1 cellular context compared by ENCODE assay signal in the genomic region with DNA sequence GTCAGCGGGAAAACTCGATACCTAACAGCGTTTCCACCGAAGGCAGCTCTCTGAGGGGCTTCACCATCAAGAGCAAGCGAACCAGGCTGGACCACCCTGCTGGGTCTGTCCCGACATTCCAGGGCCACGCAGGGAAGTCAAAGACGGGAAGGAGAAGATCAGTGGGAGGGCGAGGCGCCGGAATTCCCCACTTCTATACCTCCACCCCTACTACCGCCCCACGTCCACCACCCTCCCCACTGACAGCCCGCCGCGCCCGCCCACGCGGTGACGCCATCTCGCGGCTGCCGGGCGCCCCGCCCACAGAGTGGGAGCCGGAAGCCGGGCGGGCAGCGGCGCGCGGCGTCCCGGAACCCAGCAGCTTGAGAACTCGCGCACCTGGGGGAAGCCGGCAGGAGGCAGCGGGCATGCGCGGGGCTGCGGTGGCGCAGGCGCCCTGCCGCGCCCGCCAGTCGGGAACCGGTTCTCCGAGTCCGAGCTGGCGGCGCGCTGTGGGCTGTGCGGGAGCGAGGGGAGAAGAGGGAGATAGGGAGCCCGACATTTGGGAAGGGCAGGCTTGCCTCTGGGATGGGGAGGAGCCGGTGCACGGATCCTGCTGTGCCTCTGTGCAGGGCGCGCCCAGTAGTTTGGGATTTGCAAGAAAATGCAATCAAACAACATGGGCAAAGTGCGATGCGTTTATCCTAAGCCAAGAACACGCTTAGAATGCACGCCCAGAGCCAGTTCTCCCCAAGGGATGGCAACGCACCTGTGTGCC.
TF ChIP-seq lines count a peak whose summit lies in the region.

No MANE protein-coding gene starts in this region.

TF ChIP-seq in HEK293, 187 proteins besides CTCF, POLR2A, EP300 and RAD21 (continued from another document and continues in another):
- 0 out of 2 replicates have a peak, but pooled peaks have one; percentile 5 for TF ChIP-seq GLIS1 (tag by site-specific recombination; IDR thresholded peaks at IDR 0.05)
- no peak for TF ChIP-seq ZNF138 (tag by site-specific recombination; IDR thresholded peaks at IDR 0.05; ENCODE audit: borderline replicate concordance)
- no peak for TF ChIP-seq ZNF174 (tag by site-specific recombination; IDR thresholded peaks at IDR 0.05)
- TF ChIP-seq IKZF3 (tag by site-specific recombination; IDR thresholded peaks at IDR 0.05), result peak; percentile 66; the same call in 1 of the 2 replicates
- TF ChIP-seq, protein P1, sequence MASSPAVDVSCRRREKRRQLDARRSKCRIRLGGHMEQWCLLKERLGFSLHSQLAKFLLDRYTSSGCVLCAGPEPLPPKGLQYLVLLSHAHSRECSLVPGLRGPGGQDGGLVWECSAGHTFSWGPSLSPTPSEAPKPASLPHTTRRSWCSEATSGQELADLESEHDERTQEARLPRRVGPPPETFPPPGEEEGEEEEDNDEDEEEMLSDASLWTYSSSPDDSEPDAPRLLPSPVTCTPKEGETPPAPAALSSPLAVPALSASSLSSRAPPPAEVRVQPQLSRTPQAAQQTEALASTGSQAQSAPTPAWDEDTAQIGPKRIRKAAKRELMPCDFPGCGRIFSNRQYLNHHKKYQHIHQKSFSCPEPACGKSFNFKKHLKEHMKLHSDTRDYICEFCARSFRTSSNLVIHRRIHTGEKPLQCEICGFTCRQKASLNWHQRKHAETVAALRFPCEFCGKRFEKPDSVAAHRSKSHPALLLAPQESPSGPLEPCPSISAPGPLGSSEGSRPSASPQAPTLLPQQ (tag by site-specific recombination; IDR thresholded peaks at IDR 0.05), result peak; percentile 6; the same call in 1 of the 2 replicates
- TF ChIP-seq ZBTB17 (tag by site-specific recombination; IDR thresholded peaks at IDR 0.05), result 0 out of 2 replicates have a peak, but pooled peaks have one; percentile 16
- TF ChIP-seq, protein P2, sequence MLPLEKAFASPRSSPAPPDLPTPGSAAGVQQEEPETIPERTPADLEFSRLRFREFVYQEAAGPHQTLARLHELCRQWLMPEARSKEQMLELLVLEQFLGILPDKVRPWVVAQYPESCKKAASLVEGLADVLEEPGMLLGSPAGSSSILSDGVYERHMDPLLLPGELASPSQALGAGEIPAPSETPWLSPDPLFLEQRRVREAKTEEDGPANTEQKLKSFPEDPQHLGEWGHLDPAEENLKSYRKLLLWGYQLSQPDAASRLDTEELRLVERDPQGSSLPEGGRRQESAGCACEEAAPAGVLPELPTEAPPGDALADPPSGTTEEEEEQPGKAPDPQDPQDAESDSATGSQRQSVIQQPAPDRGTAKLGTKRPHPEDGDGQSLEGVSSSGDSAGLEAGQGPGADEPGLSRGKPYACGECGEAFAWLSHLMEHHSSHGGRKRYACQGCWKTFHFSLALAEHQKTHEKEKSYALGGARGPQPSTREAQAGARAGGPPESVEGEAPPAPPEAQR (tag by site-specific recombination; IDR thresholded peaks at IDR 0.05), result no peak
- TF ChIP-seq ZNF48 (tag by site-specific recombination; IDR thresholded peaks at IDR 0.05), result no peak
- no peak for TF ChIP-seq RBAK (tag by site-specific recombination; IDR thresholded peaks at IDR 0.05)
- TF ChIP-seq ZSCAN30 (tag by site-specific recombination; IDR thresholded peaks at IDR 0.05), result peak; percentile 45; the same call in 1 of the 2 replicates
- TF ChIP-seq, protein P3, sequence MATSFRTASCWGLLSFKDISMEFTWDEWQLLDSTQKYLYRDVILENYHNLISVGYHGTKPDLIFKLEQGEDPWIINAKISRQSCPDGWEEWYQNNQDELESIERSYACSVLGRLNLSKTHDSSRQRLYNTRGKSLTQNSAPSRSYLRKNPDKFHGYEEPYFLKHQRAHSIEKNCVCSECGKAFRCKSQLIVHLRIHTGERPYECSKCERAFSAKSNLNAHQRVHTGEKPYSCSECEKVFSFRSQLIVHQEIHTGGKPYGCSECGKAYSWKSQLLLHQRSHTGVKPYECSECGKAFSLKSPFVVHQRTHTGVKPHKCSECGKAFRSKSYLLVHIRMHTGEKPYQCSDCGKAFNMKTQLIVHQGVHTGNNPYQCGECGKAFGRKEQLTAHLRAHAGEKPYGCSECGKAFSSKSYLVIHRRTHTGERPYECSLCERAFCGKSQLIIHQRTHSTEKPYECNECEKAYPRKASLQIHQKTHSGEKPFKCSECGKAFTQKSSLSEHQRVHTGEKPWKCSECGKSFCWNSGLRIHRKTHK (tag by site-specific recombination; IDR thresholded peaks at IDR 0.05), result no peak
- TF ChIP-seq ZNF544 (tag by site-specific recombination; IDR thresholded peaks at IDR 0.05), result no peak
- TF ChIP-seq ZNF335 (tag by site-specific recombination; conservative IDR thresholded peaks at IDR 0.05), result peak; percentile 51
- no peak for TF ChIP-seq ZNF10 (tag by site-specific recombination; IDR thresholded peaks at IDR 0.05)
- no peak for TF ChIP-seq ZNF830 (tag by site-specific recombination; IDR thresholded peaks at IDR 0.05; ENCODE audit: low read depth)
- peak; percentile 78 for TF ChIP-seq ZBTB8A (tag by site-specific recombination; IDR thresholded peaks at IDR 0.05)
- TF ChIP-seq ZFHX2 (tag by site-specific recombination; conservative IDR thresholded peaks at IDR 0.05), result peak; percentile 96
- no peak for TF ChIP-seq ZFP41 (tag by site-specific recombination; IDR thresholded peaks at IDR 0.05; ENCODE audit: borderline replicate concordance)
- TF ChIP-seq ZNF366 (tag by site-specific recombination; conservative IDR thresholded peaks at IDR 0.05), result peak; percentile 75
- peak; percentile 82 for TF ChIP-seq EGR2 (tag by site-specific recombination; IDR thresholded peaks at IDR 0.05; ENCODE audit: low read depth)
- TF ChIP-seq ZNF341 (tag by site-specific recombination; IDR thresholded peaks at IDR 0.05; ENCODE audit: low read depth), result 0 out of 2 replicates have a peak, but pooled peaks have one; percentile 5
- TF ChIP-seq, protein P4, sequence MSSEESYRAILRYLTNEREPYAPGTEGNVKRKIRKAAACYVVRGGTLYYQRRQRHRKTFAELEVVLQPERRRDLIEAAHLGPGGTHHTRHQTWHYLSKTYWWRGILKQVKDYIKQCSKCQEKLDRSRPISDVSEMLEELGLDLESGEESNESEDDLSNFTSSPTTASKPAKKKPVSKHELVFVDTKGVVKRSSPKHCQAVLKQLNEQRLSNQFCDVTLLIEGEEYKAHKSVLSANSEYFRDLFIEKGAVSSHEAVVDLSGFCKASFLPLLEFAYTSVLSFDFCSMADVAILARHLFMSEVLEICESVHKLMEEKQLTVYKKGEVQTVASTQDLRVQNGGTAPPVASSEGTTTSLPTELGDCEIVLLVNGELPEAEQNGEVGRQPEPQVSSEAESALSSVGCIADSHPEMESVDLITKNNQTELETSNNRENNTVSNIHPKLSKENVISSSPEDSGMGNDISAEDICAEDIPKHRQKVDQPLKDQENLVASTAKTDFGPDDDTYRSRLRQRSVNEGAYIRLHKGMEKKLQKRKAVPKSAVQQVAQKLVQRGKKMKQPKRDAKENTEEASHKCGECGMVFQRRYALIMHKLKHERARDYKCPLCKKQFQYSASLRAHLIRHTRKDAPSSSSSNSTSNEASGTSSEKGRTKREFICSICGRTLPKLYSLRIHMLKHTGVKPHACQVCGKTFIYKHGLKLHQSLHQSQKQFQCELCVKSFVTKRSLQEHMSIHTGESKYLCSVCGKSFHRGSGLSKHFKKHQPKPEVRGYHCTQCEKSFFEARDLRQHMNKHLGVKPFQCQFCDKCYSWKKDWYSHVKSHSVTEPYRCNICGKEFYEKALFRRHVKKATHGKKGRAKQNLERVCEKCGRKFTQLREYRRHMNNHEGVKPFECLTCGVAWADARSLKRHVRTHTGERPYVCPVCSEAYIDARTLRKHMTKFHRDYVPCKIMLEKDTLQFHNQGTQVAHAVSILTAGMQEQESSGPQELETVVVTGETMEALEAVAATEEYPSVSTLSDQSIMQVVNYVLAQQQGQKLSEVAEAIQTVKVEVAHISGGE (tag by site-specific recombination; conservative IDR thresholded peaks at IDR 0.05; ENCODE audit: low read depth), result peak; percentile 63; the same call in 1 of the 2 replicates
- TF ChIP-seq GLI2 (tag by site-specific recombination; IDR thresholded peaks at IDR 0.05; ENCODE audit: borderline replicate concordance, low read depth), result no peak
- no peak for TF ChIP-seq ZNF16 (tag by site-specific recombination; IDR thresholded peaks at IDR 0.05; ENCODE audit: low read depth)
- TF ChIP-seq ZNF311 (tag by site-specific recombination; IDR thresholded peaks at IDR 0.05; ENCODE audit: borderline replicate concordance), result no peak
- no peak for TF ChIP-seq OVOL3 (tag by site-specific recombination; IDR thresholded peaks at IDR 0.05)
- no peak for TF ChIP-seq ZNF2 (tag by site-specific recombination; IDR thresholded peaks at IDR 0.05)
- TF ChIP-seq ZIC2 (tag by site-specific recombination; IDR thresholded peaks at IDR 0.05), result peak; percentile 64
- TF ChIP-seq, protein P5, sequence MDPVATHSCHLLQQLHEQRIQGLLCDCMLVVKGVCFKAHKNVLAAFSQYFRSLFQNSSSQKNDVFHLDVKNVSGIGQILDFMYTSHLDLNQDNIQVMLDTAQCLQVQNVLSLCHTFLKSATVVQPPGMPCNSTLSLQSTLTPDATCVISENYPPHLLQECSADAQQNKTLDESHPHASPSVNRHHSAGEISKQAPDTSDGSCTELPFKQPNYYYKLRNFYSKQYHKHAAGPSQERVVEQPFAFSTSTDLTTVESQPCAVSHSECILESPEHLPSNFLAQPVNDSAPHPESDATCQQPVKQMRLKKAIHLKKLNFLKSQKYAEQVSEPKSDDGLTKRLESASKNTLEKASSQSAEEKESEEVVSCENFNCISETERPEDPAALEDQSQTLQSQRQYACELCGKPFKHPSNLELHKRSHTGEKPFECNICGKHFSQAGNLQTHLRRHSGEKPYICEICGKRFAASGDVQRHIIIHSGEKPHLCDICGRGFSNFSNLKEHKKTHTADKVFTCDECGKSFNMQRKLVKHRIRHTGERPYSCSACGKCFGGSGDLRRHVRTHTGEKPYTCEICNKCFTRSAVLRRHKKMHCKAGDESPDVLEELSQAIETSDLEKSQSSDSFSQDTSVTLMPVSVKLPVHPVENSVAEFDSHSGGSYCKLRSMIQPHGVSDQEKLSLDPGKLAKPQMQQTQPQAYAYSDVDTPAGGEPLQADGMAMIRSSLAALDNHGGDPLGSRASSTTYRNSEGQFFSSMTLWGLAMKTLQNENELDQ (tag by site-specific recombination; IDR thresholded peaks at IDR 0.05; ENCODE audit: low read depth), result no peak
- TF ChIP-seq, protein P6, sequence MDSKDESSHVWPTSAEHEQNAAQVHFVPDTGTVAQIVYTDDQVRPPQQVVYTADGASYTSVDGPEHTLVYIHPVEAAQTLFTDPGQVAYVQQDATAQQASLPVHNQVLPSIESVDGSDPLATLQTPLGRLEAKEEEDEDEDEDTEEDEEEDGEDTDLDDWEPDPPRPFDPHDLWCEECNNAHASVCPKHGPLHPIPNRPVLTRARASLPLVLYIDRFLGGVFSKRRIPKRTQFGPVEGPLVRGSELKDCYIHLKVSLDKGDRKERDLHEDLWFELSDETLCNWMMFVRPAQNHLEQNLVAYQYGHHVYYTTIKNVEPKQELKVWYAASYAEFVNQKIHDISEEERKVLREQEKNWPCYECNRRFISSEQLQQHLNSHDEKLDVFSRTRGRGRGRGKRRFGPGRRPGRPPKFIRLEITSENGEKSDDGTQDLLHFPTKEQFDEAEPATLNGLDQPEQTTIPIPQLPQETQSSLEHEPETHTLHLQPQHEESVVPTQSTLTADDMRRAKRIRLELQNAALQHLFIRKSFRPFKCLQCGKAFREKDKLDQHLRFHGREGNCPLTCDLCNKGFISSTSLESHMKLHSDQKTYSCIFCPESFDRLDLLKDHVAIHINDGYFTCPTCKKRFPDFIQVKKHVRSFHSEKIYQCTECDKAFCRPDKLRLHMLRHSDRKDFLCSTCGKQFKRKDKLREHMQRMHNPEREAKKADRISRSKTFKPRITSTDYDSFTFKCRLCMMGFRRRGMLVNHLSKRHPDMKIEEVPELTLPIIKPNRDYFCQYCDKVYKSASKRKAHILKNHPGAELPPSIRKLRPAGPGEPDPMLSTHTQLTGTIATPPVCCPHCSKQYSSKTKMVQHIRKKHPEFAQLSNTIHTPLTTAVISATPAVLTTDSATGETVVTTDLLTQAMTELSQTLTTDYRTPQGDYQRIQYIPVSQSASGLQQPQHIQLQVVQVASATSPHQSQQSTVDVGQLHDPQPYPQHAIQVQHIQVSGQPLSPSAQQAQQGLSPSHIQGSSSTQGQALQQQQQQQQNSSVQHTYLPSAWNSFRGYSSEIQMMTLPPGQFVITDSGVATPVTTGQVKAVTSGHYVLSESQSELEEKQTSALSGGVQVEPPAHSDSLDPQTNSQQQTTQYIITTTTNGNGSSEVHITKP (tag by site-specific recombination; IDR thresholded peaks at IDR 0.05), result 0 out of 2 replicates have a peak, but pooled peaks have one; percentile 57
- TF ChIP-seq, protein P7, sequence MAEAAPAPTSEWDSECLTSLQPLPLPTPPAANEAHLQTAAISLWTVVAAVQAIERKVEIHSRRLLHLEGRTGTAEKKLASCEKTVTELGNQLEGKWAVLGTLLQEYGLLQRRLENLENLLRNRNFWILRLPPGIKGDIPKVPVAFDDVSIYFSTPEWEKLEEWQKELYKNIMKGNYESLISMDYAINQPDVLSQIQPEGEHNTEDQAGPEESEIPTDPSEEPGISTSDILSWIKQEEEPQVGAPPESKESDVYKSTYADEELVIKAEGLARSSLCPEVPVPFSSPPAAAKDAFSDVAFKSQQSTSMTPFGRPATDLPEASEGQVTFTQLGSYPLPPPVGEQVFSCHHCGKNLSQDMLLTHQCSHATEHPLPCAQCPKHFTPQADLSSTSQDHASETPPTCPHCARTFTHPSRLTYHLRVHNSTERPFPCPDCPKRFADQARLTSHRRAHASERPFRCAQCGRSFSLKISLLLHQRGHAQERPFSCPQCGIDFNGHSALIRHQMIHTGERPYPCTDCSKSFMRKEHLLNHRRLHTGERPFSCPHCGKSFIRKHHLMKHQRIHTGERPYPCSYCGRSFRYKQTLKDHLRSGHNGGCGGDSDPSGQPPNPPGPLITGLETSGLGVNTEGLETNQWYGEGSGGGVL (tag by site-specific recombination; IDR thresholded peaks at IDR 0.05), result peak; percentile 92
- no peak for TF ChIP-seq ZNF248 (tag by site-specific recombination; IDR thresholded peaks at IDR 0.05)
- TF ChIP-seq FEZF1 (tag by site-specific recombination; IDR thresholded peaks at IDR 0.05), result no peak
- peak; percentile 48 for TF ChIP-seq SP3 (tag by site-specific recombination; IDR thresholded peaks at IDR 0.05)
- TF ChIP-seq, protein P8, sequence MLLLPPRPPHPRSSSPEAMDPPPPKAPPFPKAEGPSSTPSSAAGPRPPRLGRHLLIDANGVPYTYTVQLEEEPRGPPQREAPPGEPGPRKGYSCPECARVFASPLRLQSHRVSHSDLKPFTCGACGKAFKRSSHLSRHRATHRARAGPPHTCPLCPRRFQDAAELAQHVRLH (tag by site-specific recombination; IDR thresholded peaks at IDR 0.05), result no peak
- 0 out of 2 replicates have a peak, but pooled peaks have one; percentile 59 for TF ChIP-seq ZNF785 (tag by site-specific recombination; IDR thresholded peaks at IDR 0.05)
- TF ChIP-seq ZNF777 (tag by site-specific recombination; IDR thresholded peaks at IDR 0.05; ENCODE audit: borderline replicate concordance), result no peak
- no peak for TF ChIP-seq ZNF792 (tag by site-specific recombination; IDR thresholded peaks at IDR 0.05)
- peak; percentile 25; the same call in 1 of the 2 replicates for TF ChIP-seq ZNF501 (tag by site-specific recombination; IDR thresholded peaks at IDR 0.05)
- TF ChIP-seq ZNF629 (tag by site-specific recombination; IDR thresholded peaks at IDR 0.05), result peak; percentile 41; the same call in 1 of the 2 replicates
- TF ChIP-seq HOXD13 (CRISPR knock-in tag; IDR thresholded peaks at IDR 0.05; ENCODE audit: borderline replicate concordance), result no peak
- TF ChIP-seq ZNF324 (tag by site-specific recombination; IDR thresholded peaks at IDR 0.05), result no peak
